ENCODE assay signal across 1 cellular context in the genomic region with DNA sequence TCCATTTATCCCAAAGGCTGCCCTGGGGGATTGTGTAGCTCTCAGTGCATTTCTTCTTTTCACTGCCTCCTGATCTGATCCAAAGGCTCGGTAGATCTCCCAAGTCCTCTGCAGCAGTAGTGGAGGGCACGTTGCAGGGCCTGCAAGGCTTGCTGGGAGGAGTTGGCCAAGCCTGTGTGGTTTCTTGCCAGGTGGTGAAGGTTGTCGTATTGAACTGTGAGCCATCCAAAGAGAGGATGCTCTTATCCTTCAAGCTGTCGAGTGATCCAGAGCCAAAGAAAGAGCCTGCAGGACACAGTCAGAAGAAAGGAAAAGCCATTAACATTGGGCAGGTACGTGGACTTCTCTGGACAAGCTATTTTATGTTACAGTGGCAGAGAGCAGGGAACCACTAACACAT.
TF ChIP-seq lines count a peak whose summit lies in the region.

No MANE protein-coding gene starts in this region.

TF ChIP-seq in GM12878, 131 proteins besides CTCF, POLR2A, EP300 and RAD21:
- TF ChIP-seq HDAC6 (IDR thresholded peaks at IDR 0.05; ENCODE audit: unreplicated experiment): no peak
- TF ChIP-seq RUNX3 (IDR thresholded peaks at IDR 0.05; ENCODE audit: low read length): no peak
- no peak for TF ChIP-seq SMAD5 (IDR thresholded peaks at IDR 0.05; ENCODE audit: low read depth)
- no peak for TF ChIP-seq ASH2L (IDR thresholded peaks at IDR 0.05; ENCODE audit: borderline replicate concordance, low read depth)
- no peak for TF ChIP-seq RCOR1 (conservative IDR thresholded peaks at IDR 0.05; ENCODE audit: low read depth, low read length)
- no peak for TF ChIP-seq SPI1 (IDR thresholded peaks at IDR 0.05; ENCODE audit: borderline replicate concordance, insufficient read depth, low read depth, low read length)
- TF ChIP-seq, protein P1, sequence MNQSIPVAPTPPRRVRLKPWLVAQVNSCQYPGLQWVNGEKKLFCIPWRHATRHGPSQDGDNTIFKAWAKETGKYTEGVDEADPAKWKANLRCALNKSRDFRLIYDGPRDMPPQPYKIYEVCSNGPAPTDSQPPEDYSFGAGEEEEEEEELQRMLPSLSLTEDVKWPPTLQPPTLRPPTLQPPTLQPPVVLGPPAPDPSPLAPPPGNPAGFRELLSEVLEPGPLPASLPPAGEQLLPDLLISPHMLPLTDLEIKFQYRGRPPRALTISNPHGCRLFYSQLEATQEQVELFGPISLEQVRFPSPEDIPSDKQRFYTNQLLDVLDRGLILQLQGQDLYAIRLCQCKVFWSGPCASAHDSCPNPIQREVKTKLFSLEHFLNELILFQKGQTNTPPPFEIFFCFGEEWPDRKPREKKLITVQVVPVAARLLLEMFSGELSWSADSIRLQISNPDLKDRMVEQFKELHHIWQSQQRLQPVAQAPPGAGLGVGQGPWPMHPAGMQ (IDR thresholded peaks at IDR 0.05; ENCODE audit: borderline replicate concordance): no peak
- no peak for TF ChIP-seq RAD51 (IDR thresholded peaks at IDR 0.05)
- no peak for TF ChIP-seq CREM (IDR thresholded peaks at IDR 0.05; ENCODE audit: low read depth)
- TF ChIP-seq POLR2AphosphoS2 (IDR thresholded peaks at IDR 0.05; ENCODE audit: low read depth, low read length): no peak
- TF ChIP-seq BCL11A (IDR thresholded peaks at IDR 0.05; ENCODE audit: low read depth, low read length): no peak
